Comparison of ENCODE assay signal across 7 cellular contexts in the genomic region with DNA sequence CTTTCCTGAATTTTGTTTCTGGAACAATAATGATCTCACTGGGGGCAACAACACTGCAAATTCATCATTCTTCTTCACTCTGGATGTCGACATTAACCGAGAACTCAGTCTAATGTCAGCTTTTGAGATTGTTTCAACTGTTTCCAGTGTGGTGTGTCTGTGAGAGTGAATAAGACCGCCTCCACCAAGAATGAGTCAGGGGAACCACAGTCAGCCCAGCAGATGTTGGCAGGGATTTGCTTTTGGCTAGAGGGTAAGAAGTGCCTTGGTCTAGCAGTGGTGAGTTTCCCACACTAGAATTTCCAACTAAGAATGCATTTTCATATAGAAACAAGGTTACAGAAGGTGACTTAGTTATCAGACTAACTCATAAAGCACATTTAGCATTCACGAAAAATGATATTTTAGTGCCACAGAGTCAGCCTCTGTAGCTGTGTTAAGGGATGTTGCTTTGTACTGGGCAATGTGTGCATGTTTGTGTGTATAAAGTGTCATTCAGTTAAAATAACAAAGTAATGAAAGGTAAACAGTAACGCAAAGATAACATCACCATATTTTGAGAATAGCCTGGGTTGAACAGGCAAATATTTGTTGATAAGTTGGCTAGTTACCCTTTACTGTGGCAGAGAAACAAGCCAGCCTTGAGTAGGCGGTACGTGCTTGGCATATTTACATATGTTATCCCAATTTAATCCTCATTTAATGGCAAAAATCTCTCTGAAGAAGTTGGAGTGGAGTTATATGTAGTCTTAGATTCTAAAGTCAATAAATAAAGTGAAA. TPM values are rescaled to one million over a fixed set of nuclear protein-coding genes. Genes with fewer than 3 reads are reported as not detected.
DNase-seq lines count a peak whose midpoint lies in the region; ATAC-seq and TF ChIP-seq lines count a peak whose summit lies in the region.

No MANE protein-coding gene starts in this region.

- H3K4me1 ChIP-seq in BE2C: no peaks in the 10 kb centered on the region
- H3K4me1 ChIP-seq in lower lobe of right lung: no peaks in the 10 kb centered on the region

- H3K27ac Mint-ChIP-seq in WTC11: no peak overlapping the region

- H3K27me3 ChIP-seq in BE2C: no peaks in the 10 kb centered on the region; the same call in 1 of the 2 replicates
- no peaks in the 10 kb centered on the region for H3K27me3 ChIP-seq in lower lobe of right lung (ENCODE audit: low read depth)

- no peaks in the 10 kb centered on the region for H3K9me3 Mint-ChIP-seq in WTC11

- no peaks in the 10 kb centered on the region for H3K36me3 Mint-ChIP-seq in WTC11

- H3K4me3 Mint-ChIP-seq in WTC11: no peak overlapping the region

- peaks cover 5% of the 10 kb centered on the region for H3K4me1 Mint-ChIP-seq in WTC11

- CTCF ChIA-PET in WTC11 (lab: Charles Lee): interaction anchor here (1.0 kb wide), 1 partner anchor 11 kb away, joined by 4 read pairs; no protein-coding TSS in a partner anchor

- TF ChIP-seq CTCF in cardiac fibroblast (IDR thresholded peaks at IDR 0.05; ENCODE audit: low read depth, low read length) (no peak), BE2C (IDR thresholded peaks at IDR 0.05; ENCODE audit: low read depth, low read length) (no peak), lower lobe of right lung (IDR thresholded peaks at IDR 0.05) (no peak), WTC11 (IDR thresholded peaks at IDR 0.05) (no peak)

- no peaks in the 10 kb centered on the region for H3K9me3 ChIP-seq in BE2C
- H3K9me3 ChIP-seq in lower lobe of right lung: no peaks in the 10 kb centered on the region

- peak; percentile 89 for DNase-seq in HT1080 (ENCODE audit: low read depth)
- DNase-seq in cardiac fibroblast (ENCODE audit: low read depth in 2 of 2): peak; percentile 92 to 94
- DNase-seq in skeletal muscle cell (ENCODE audit: low read depth): peak; percentile 88
- DNase-seq in BE2C: no peak
- DNase-seq in lower lobe of right lung: no peak
- DNase-seq in WTC11 (ENCODE audit: low spot score): no peak

- POLR2A ChIA-PET in WTC11 (lab: Charles Lee): no interaction called here

- no peak overlapping the region for H3K27ac ChIP-seq in lower lobe of right lung

- no peaks in the 10 kb centered on the region for H3K36me3 ChIP-seq in BE2C
- no peaks in the 10 kb centered on the region for H3K36me3 ChIP-seq in lower lobe of right lung

- H3K4me3 ChIP-seq in cardiac fibroblast (replicated peaks in 1 of 2; ENCODE audit: low read depth in 2 of 2, low read length in 2 of 2): no peak overlapping the region
- H3K4me3 ChIP-seq in skeletal muscle cell (ENCODE audit: low read depth, low read length): no peak overlapping the region
- no peak overlapping the region for H3K4me3 ChIP-seq in BE2C (ENCODE audit: low read depth, low read length)
- no peak overlapping the region for H3K4me3 ChIP-seq in lower lobe of right lung

- H3K27me3 Mint-ChIP-seq in WTC11 (ENCODE audit: low read depth): peaks cover 3% of the 10 kb centered on the region; the same call in 1 of the 2 replicates

- ATAC-seq in GM18870 (IDR thresholded peaks at IDR 0.05; ENCODE audit: unreplicated experiment) (peak; percentile 55), lower lobe of right lung (no peak), WTC11 (no peak)

- intact Hi-C loops in lower lobe of right lung (cut with DNase I): no loop called here

TF ChIP-seq in WTC11, 78 proteins besides CTCF, POLR2A, EP300 and RAD21:
- no peak for TF ChIP-seq NFATC4 (CRISPR knock-in tag; IDR thresholded peaks at IDR 0.05)
- TF ChIP-seq SMAD3 (CRISPR knock-in tag; IDR thresholded peaks at IDR 0.05; ENCODE audit: borderline replicate concordance): no peak
- TF ChIP-seq NFYB (CRISPR knock-in tag; conservative IDR thresholded peaks at IDR 0.05; ENCODE audit: low read depth): no peak
- no peak for TF ChIP-seq ETV6 (CRISPR knock-in tag; IDR thresholded peaks at IDR 0.05)
- TF ChIP-seq, protein P1, sequence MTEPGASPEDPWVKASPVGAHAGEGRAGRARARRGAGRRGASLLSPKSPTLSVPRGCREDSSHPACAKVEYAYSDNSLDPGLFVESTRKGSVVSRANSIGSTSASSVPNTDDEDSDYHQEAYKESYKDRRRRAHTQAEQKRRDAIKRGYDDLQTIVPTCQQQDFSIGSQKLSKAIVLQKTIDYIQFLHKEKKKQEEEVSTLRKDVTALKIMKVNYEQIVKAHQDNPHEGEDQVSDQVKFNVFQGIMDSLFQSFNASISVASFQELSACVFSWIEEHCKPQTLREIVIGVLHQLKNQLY (CRISPR knock-in tag; IDR thresholded peaks at IDR 0.05): no peak
- TF ChIP-seq GRHL2 (CRISPR knock-in tag; IDR thresholded peaks at IDR 0.05; ENCODE audit: insufficient replicate concordance, severe bottlenecking): no peak
- no peak for TF ChIP-seq NR1H2 (CRISPR knock-in tag; IDR thresholded peaks at IDR 0.05)
- TF ChIP-seq, protein P2, sequence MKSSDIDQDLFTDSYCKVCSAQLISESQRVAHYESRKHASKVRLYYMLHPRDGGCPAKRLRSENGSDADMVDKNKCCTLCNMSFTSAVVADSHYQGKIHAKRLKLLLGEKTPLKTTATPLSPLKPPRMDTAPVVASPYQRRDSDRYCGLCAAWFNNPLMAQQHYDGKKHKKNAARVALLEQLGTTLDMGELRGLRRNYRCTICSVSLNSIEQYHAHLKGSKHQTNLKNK (CRISPR knock-in tag; IDR thresholded peaks at IDR 0.05): no peak
- TF ChIP-seq, protein P3, sequence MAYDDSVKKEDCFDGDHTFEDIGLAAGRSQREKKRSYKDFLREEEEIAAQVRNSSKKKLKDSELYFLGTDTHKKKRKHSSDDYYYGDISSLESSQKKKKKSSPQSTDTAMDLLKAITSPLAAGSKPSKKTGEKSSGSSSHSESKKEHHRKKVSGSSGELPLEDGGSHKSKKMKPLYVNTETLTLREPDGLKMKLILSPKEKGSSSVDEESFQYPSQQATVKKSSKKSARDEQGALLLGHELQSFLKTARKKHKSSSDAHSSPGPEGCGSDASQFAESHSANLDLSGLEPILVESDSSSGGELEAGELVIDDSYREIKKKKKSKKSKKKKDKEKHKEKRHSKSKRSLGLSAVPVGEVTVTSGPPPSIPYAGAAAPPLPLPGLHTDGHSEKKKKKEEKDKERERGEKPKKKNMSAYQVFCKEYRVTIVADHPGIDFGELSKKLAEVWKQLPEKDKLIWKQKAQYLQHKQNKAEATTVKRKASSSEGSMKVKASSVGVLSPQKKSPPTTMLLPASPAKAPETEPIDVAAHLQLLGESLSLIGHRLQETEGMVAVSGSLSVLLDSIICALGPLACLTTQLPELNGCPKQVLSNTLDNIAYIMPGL (CRISPR knock-in tag; IDR thresholded peaks at IDR 0.05): no peak
- TF ChIP-seq ZNF219 (CRISPR knock-in tag; IDR thresholded peaks at IDR 0.05; ENCODE audit: borderline replicate concordance): no peak
TF ChIP-seq in WTC11: peak in this region for 0.

RNA-seq across cellular contexts. Expression of a gene that starts 33.8 kb away (rescaled TPM):
- not detected in 2 replicates for total RNA-seq in HT1080 (2014; rRNA removed; shearing (Covaris generic))
- not detected in 2 replicates for polyA plus RNA-seq in HT1080 (2015; cell fraction: cytosol; rRNA removed)
- polyA plus RNA-seq in HT1080 (2015; cell fraction: nucleus; rRNA removed): not detected in 2 replicates
- polyA plus RNA-seq in BE2C (2012; ENCODE audit: insufficient read depth, insufficient read length, low read depth): not detected
- total RNA-seq in lower lobe of right lung (not detected), WTC11 (2021) (0.11 to 0.27 TPM (median 0.17 TPM) in 3 replicates)

Comparison
In these comparisons a context has a peak if more than half of its experiments do, and no peak if none do; other contexts are left out.
1. DNase-seq: peak in HT1080 (single experiment), cardiac fibroblast (2 of 2) and skeletal muscle cell (single experiment); none in BE2C (single experiment), lower lobe of right lung (single experiment) and WTC11 (single experiment).